In the genomic region with DNA sequence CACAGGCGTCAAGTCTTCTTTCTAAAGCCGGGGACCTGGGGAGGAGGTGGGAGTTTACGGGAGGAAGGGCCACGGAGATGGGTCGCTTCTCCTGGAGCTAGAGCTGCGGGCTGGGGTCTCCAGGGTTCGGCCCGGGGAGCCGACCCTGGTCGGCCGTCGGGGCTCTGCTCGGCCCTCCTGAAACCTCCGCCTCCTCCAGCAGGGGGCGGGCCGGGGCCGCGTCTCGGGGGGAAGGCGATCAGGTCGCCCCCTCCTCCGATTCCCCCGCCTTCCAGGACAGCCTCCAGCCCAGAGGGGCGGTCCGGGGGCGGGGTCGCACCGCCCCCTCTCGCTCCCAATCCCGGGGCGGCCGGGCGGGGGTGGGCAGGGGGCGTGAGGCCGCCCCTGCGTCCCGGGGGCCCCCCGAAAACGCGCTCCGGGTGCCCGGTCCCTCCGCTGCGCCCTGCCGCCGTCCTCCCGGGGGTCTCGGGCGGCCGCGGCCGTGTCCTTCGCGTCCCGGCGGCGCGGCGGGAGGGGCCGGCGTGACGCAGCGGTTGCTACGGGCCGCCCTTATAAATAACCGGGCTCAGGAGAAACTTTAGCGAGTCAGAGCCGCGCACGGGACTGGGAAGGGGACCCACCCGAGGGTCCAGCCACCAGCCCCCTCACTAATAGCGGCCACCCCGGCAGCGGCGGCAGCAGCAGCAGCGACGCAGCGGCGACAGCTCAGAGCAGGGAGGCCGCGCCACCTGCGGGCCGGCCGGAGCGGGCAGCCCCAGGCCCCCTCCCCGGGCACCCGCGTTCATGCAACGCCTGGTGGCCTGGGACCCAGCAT, we compare ENCODE assay signal across 1 cellular context.
TF ChIP-seq lines count a peak whose summit lies in the region.

A gene (plus strand): TSS at position 580 of the 814 bp plus-strand sequence. CDS start 204 bp downstream, at position 784.

TF ChIP-seq in K562, 482 proteins besides CTCF, POLR2A, EP300 and RAD21 (continued from another document and continues in another):
- TF ChIP-seq, protein P1, sequence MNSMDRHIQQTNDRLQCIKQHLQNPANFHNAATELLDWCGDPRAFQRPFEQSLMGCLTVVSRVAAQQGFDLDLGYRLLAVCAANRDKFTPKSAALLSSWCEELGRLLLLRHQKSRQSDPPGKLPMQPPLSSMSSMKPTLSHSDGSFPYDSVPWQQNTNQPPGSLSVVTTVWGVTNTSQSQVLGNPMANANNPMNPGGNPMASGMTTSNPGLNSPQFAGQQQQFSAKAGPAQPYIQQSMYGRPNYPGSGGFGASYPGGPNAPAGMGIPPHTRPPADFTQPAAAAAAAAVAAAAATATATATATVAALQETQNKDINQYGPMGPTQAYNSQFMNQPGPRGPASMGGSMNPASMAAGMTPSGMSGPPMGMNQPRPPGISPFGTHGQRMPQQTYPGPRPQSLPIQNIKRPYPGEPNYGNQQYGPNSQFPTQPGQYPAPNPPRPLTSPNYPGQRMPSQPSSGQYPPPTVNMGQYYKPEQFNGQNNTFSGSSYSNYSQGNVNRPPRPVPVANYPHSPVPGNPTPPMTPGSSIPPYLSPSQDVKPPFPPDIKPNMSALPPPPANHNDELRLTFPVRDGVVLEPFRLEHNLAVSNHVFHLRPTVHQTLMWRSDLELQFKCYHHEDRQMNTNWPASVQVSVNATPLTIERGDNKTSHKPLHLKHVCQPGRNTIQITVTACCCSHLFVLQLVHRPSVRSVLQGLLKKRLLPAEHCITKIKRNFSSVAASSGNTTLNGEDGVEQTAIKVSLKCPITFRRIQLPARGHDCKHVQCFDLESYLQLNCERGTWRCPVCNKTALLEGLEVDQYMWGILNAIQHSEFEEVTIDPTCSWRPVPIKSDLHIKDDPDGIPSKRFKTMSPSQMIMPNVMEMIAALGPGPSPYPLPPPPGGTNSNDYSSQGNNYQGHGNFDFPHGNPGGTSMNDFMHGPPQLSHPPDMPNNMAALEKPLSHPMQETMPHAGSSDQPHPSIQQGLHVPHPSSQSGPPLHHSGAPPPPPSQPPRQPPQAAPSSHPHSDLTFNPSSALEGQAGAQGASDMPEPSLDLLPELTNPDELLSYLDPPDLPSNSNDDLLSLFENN (IDR thresholded peaks at IDR 0.05; ENCODE audit: low read depth in 2 of 2, low read length in 2 of 2), result peak in 1 of 2 experiments; percentile 70; a peak in 2 of 4 replicates
- TF ChIP-seq, protein P2, sequence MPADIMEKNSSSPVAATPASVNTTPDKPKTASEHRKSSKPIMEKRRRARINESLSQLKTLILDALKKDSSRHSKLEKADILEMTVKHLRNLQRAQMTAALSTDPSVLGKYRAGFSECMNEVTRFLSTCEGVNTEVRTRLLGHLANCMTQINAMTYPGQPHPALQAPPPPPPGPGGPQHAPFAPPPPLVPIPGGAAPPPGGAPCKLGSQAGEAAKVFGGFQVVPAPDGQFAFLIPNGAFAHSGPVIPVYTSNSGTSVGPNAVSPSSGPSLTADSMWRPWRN (IDR thresholded peaks at IDR 0.05; ENCODE audit: low read depth), result no peak
- TF ChIP-seq, protein P3, sequence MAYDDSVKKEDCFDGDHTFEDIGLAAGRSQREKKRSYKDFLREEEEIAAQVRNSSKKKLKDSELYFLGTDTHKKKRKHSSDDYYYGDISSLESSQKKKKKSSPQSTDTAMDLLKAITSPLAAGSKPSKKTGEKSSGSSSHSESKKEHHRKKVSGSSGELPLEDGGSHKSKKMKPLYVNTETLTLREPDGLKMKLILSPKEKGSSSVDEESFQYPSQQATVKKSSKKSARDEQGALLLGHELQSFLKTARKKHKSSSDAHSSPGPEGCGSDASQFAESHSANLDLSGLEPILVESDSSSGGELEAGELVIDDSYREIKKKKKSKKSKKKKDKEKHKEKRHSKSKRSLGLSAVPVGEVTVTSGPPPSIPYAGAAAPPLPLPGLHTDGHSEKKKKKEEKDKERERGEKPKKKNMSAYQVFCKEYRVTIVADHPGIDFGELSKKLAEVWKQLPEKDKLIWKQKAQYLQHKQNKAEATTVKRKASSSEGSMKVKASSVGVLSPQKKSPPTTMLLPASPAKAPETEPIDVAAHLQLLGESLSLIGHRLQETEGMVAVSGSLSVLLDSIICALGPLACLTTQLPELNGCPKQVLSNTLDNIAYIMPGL (CRISPR knock-in tag; IDR thresholded peaks at IDR 0.05), result peak; percentile 82; the same call in 1 of the 2 replicates
- TF ChIP-seq, protein P4, sequence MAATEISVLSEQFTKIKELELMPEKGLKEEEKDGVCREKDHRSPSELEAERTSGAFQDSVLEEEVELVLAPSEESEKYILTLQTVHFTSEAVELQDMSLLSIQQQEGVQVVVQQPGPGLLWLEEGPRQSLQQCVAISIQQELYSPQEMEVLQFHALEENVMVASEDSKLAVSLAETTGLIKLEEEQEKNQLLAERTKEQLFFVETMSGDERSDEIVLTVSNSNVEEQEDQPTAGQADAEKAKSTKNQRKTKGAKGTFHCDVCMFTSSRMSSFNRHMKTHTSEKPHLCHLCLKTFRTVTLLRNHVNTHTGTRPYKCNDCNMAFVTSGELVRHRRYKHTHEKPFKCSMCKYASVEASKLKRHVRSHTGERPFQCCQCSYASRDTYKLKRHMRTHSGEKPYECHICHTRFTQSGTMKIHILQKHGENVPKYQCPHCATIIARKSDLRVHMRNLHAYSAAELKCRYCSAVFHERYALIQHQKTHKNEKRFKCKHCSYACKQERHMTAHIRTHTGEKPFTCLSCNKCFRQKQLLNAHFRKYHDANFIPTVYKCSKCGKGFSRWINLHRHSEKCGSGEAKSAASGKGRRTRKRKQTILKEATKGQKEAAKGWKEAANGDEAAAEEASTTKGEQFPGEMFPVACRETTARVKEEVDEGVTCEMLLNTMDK (IDR thresholded peaks at IDR 0.05; ENCODE audit: borderline replicate concordance, insufficient read depth, low read depth, low read length, poor library complexity, severe bottlenecking), result peak; percentile 70
- TF ChIP-seq ZNF212 (CRISPR knock-in tag; IDR thresholded peaks at IDR 0.05) (peak; percentile 85), ZZZ3 (IDR thresholded peaks at IDR 0.05) (no peak), KLF10 (CRISPR knock-in tag; IDR thresholded peaks at IDR 0.05) (no peak), ZNF174 (CRISPR knock-in tag; IDR thresholded peaks at IDR 0.05) (no peak), MTA3 (IDR thresholded peaks at IDR 0.05; ENCODE audit: borderline replicate concordance) (peak; percentile 97), ZNF197 (CRISPR knock-in tag; IDR thresholded peaks at IDR 0.05; ENCODE audit: low read depth) (no peak), MYNN (IDR thresholded peaks at IDR 0.05) (no peak), MYNN (CRISPR knock-in tag; IDR thresholded peaks at IDR 0.05) (no peak), SMAD4 (CRISPR knock-in tag; conservative IDR thresholded peaks at IDR 0.05) (peak; percentile 91), ZNF3 (CRISPR knock-in tag; IDR thresholded peaks at IDR 0.05) (no peak), TAF7 (tag; IDR thresholded peaks at IDR 0.05) (no peak), SNIP1 (IDR thresholded peaks at IDR 0.05; ENCODE audit: low read depth) (no peak), SAP30 (IDR thresholded peaks at IDR 0.05; ENCODE audit: borderline replicate concordance, insufficient read depth, low read depth, low read length, poor library complexity, severe bottlenecking) (no peak), NFYB (IDR thresholded peaks at IDR 0.05; ENCODE audit: extremely low read depth, insufficient read length) (no peak), FOXK1 (CRISPR knock-in tag; IDR thresholded peaks at IDR 0.05; ENCODE audit: borderline replicate concordance) (no peak), EZH2 (IDR thresholded peaks at IDR 0.05; ENCODE audit: borderline replicate concordance, low read depth, low read length) (no peak), ETV5 (CRISPR knock-in tag; IDR thresholded peaks at IDR 0.05; ENCODE audit: low read depth) (no peak; the same call in 1 of the 2 replicates), TBL1XR1 (IDR thresholded peaks at IDR 0.05; ENCODE audit: low read length in 2 of 2) (no peak), RAD51 (IDR thresholded peaks at IDR 0.05; ENCODE audit: borderline replicate concordance, low read depth) (no peak), TCF7 (IDR thresholded peaks at IDR 0.05; ENCODE audit: borderline replicate concordance) (no peak)
- TF ChIP-seq, protein P5, sequence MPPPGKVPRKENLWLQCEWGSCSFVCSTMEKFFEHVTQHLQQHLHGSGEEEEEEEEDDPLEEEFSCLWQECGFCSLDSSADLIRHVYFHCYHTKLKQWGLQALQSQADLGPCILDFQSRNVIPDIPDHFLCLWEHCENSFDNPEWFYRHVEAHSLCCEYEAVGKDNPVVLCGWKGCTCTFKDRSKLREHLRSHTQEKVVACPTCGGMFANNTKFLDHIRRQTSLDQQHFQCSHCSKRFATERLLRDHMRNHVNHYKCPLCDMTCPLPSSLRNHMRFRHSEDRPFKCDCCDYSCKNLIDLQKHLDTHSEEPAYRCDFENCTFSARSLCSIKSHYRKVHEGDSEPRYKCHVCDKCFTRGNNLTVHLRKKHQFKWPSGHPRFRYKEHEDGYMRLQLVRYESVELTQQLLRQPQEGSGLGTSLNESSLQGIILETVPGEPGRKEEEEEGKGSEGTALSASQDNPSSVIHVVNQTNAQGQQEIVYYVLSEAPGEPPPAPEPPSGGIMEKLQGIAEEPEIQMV (tag; conservative IDR thresholded peaks at IDR 0.05; ENCODE audit: low read depth), result no peak
- TF ChIP-seq, protein P6, sequence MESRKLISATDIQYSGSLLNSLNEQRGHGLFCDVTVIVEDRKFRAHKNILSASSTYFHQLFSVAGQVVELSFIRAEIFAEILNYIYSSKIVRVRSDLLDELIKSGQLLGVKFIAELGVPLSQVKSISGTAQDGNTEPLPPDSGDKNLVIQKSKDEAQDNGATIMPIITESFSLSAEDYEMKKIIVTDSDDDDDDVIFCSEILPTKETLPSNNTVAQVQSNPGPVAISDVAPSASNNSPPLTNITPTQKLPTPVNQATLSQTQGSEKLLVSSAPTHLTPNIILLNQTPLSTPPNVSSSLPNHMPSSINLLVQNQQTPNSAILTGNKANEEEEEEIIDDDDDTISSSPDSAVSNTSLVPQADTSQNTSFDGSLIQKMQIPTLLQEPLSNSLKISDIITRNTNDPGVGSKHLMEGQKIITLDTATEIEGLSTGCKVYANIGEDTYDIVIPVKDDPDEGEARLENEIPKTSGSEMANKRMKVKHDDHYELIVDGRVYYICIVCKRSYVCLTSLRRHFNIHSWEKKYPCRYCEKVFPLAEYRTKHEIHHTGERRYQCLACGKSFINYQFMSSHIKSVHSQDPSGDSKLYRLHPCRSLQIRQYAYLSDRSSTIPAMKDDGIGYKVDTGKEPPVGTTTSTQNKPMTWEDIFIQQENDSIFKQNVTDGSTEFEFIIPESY (CRISPR knock-in tag; IDR thresholded peaks at IDR 0.05), result peak; percentile 53; the same call in 1 of the 2 replicates
- TF ChIP-seq, protein P7, sequence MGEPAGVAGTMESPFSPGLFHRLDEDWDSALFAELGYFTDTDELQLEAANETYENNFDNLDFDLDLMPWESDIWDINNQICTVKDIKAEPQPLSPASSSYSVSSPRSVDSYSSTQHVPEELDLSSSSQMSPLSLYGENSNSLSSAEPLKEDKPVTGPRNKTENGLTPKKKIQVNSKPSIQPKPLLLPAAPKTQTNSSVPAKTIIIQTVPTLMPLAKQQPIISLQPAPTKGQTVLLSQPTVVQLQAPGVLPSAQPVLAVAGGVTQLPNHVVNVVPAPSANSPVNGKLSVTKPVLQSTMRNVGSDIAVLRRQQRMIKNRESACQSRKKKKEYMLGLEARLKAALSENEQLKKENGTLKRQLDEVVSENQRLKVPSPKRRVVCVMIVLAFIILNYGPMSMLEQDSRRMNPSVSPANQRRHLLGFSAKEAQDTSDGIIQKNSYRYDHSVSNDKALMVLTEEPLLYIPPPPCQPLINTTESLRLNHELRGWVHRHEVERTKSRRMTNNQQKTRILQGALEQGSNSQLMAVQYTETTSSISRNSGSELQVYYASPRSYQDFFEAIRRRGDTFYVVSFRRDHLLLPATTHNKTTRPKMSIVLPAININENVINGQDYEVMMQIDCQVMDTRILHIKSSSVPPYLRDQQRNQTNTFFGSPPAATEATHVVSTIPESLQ (CRISPR knock-in tag; IDR thresholded peaks at IDR 0.05), result no peak
- TF ChIP-seq, protein P8, sequence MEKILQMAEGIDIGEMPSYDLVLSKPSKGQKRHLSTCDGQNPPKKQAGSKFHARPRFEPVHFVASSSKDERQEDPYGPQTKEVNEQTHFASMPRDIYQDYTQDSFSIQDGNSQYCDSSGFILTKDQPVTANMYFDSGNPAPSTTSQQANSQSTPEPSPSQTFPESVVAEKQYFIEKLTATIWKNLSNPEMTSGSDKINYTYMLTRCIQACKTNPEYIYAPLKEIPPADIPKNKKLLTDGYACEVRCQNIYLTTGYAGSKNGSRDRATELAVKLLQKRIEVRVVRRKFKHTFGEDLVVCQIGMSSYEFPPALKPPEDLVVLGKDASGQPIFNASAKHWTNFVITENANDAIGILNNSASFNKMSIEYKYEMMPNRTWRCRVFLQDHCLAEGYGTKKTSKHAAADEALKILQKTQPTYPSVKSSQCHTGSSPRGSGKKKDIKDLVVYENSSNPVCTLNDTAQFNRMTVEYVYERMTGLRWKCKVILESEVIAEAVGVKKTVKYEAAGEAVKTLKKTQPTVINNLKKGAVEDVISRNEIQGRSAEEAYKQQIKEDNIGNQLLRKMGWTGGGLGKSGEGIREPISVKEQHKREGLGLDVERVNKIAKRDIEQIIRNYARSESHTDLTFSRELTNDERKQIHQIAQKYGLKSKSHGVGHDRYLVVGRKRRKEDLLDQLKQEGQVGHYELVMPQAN (IDR thresholded peaks at IDR 0.05; ENCODE audit: borderline replicate concordance), result no peak
- TF ChIP-seq, protein P9, sequence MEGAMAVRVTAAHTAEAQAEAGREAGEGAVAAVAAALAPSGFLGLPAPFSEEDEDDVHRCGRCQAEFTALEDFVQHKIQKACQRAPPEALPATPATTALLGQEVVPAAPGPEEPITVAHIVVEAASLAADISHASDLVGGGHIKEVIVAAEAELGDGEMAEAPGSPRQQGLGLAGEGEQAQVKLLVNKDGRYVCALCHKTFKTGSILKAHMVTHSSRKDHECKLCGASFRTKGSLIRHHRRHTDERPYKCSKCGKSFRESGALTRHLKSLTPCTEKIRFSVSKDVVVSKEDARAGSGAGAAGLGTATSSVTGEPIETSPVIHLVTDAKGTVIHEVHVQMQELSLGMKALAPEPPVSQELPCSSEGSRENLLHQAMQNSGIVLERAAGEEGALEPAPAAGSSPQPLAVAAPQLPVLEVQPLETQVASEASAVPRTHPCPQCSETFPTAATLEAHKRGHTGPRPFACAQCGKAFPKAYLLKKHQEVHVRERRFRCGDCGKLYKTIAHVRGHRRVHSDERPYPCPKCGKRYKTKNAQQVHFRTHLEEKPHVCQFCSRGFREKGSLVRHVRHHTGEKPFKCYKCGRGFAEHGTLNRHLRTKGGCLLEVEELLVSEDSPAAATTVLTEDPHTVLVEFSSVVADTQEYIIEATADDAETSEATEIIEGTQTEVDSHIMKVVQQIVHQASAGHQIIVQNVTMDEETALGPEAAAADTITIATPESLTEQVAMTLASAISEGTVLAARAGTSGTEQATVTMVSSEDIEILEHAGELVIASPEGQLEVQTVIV (CRISPR knock-in tag; IDR thresholded peaks at IDR 0.05; ENCODE audit: borderline replicate concordance), result 0 out of 2 replicates have a peak, but pooled peaks have one; percentile 33
- TF ChIP-seq, protein P10, sequence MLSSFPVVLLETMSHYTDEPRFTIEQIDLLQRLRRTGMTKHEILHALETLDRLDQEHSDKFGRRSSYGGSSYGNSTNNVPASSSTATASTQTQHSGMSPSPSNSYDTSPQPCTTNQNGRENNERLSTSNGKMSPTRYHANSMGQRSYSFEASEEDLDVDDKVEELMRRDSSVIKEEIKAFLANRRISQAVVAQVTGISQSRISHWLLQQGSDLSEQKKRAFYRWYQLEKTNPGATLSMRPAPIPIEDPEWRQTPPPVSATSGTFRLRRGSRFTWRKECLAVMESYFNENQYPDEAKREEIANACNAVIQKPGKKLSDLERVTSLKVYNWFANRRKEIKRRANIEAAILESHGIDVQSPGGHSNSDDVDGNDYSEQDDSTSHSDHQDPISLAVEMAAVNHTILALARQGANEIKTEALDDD (IDR thresholded peaks at IDR 0.05), result no peak
